ENCODE assay signal across 32 cellular contexts in genomic region chr3:33860355-33861047, GRCh38.
"Had no signal": no experiment of that assay in that cellular context is flagged by ENCODE, and none has a peak within 500 bp of the region (broad histone marks: within the 10 kb centered on the region; RNA-seq: fewer than 3 reads in every experiment).

No MANE protein-coding gene starts in this region.

- ATAC-seq: activated CD4-positive, alpha-beta T cell treated with anti-CD3 and anti-CD28 coated beads for 36 hours; activated CD8-positive, alpha-beta memory T cell treated with anti-CD3 and anti-CD28 coated beads, Interleukin-2, amount 10 ng/mL, durations not matched to agents 7 days and 5 days; activated CD8-positive, alpha-beta T cell treated with anti-CD3 and anti-CD28 coated beads, Interleukin-2, amount 10 ng/mL, durations not matched to agents 7 days and 5 days; activated naive CD8-positive, alpha-beta T cell treated with anti-CD3 and anti-CD28 coated beads, Interleukin-2, amount 50 U/mL, for 24 hours; body of pancreas; esophagus mucosa had no signal

- H3K27ac Mint-ChIP-seq: activated CD4-positive, alpha-beta memory T cell treated with anti-CD3 and anti-CD28 coated beads for 36 hours; activated CD4-positive, alpha-beta T cell treated with anti-CD3 and anti-CD28 coated beads for 36 hours; activated CD4-positive, alpha-beta T cell treated with anti-CD3 and anti-CD28 coated beads, Interleukin-2, amount 10 ng/mL, durations not matched to agents 24 days and 14 days; activated CD8-positive, alpha-beta memory T cell treated with anti-CD3 and anti-CD28 coated beads, Interleukin-2, amount 10 ng/mL, durations not matched to agents 7 days and 5 days; activated CD8-positive, alpha-beta T cell treated with anti-CD3 and anti-CD28 coated beads, Interleukin-2, amount 10 ng/mL, durations not matched to agents 7 days and 5 days; activated naive CD4-positive, alpha-beta T cell treated with anti-CD3 and anti-CD28 coated beads for 36 hours; activated naive CD4-positive, alpha-beta T cell treated with anti-CD3 and anti-CD28 coated beads, Interleukin-2, amount 50 U/mL, for 24 hours; activated naive CD8-positive, alpha-beta T cell treated with anti-CD3 and anti-CD28 coated beads for 36 hours; activated naive CD8-positive, alpha-beta T cell treated with anti-CD3 and anti-CD28 coated beads, Interleukin-2, amount 50 U/mL, for 24 hours; activated T-helper 1 cell treated with anti-CD3 and anti-CD28 coated beads, Interleukin-12 subunit alpha, Interleukin-12 subunit beta, Interleukin-2, Interleukin-4 antibody, amounts not matched to agents 30 ng/mL and 10 ng/mL and 1 ng/mL, durations not matched to agents 14 hours and 24 hours and 36 hours; activated T-helper 2 cell treated with anti-CD3 and anti-CD28 coated beads, Interferon-gamma antibody, Interleukin-2, Interleukin-4, amounts not matched to agents 10 μg/mL and 5 μg/mL and 100 μg/mL, durations not matched to agents 14 hours and 24 hours and 36 hours; dendritic cell treated with granulocyte-macrophage colony-stimulating factor and Interleukin-4, amounts not matched to agents 40 ng/mL and 50 ng/mL, for 4 days; endodermal cell had no signal

- H3K27ac ChIP-seq: adrenal gland, body of pancreas, coronary artery, dorsolateral prefrontal cortex had no signal

- H3K4me3 Mint-ChIP-seq: activated CD4-positive, alpha-beta memory T cell treated with anti-CD3 and anti-CD28 coated beads for 36 hours; activated CD4-positive, alpha-beta T cell treated with anti-CD3 and anti-CD28 coated beads for 36 hours; activated CD4-positive, alpha-beta T cell treated with anti-CD3 and anti-CD28 coated beads, Interleukin-2, amount 10 ng/mL, durations not matched to agents 24 days and 14 days; activated CD8-positive, alpha-beta memory T cell treated with anti-CD3 and anti-CD28 coated beads, Interleukin-2, amount 10 ng/mL, durations not matched to agents 7 days and 5 days; activated CD8-positive, alpha-beta T cell treated with anti-CD3 and anti-CD28 coated beads, Interleukin-2, amount 10 ng/mL, durations not matched to agents 7 days and 5 days; activated naive CD4-positive, alpha-beta T cell treated with anti-CD3 and anti-CD28 coated beads for 36 hours; activated naive CD4-positive, alpha-beta T cell treated with anti-CD3 and anti-CD28 coated beads, Interleukin-2, amount 50 U/mL, for 24 hours; activated naive CD8-positive, alpha-beta T cell treated with anti-CD3 and anti-CD28 coated beads for 36 hours; activated naive CD8-positive, alpha-beta T cell treated with anti-CD3 and anti-CD28 coated beads, Interleukin-2, amount 50 U/mL, for 24 hours; activated T-helper 1 cell treated with anti-CD3 and anti-CD28 coated beads, Interleukin-12 subunit alpha, Interleukin-12 subunit beta, Interleukin-2, Interleukin-4 antibody, amounts not matched to agents 30 ng/mL and 10 ng/mL and 1 ng/mL, durations not matched to agents 14 hours and 24 hours and 36 hours; central memory CD8-positive, alpha-beta T cell; dendritic cell treated with granulocyte-macrophage colony-stimulating factor and Interleukin-4, amounts not matched to agents 40 ng/mL and 50 ng/mL, for 4 days; endodermal cell had no signal

- H3K9me3 ChIP-seq: adrenal gland, body of pancreas had no signal

- DNase-seq: activated CD4-positive, alpha-beta memory T cell treated with anti-CD3 and anti-CD28 coated beads for 36 hours; activated CD4-positive, alpha-beta T cell treated with anti-CD3 and anti-CD28 coated beads for 36 hours; activated CD4-positive, alpha-beta T cell treated with anti-CD3 and anti-CD28 coated beads, Interleukin-2, amount 10 ng/mL, durations not matched to agents 24 days and 14 days; activated CD4-positive, CD25-positive, alpha-beta regulatory T cell; activated CD4-positive, CD25-positive, alpha-beta regulatory T cell treated with anti-CD3 and anti-CD28 coated beads, Interleukin-2, amount 50 U/mL, for 72 hours; activated CD8-positive, alpha-beta memory T cell treated with anti-CD3 and anti-CD28 coated beads, Interleukin-2, amount 10 ng/mL, durations not matched to agents 7 days and 5 days; activated CD8-positive, alpha-beta memory T cell treated with anti-CD3 and anti-CD28 coated beads, Interleukin-2, amount 50 U/mL, for 4 hours; activated CD8-positive, alpha-beta T cell treated with anti-CD3 and anti-CD28 coated beads, Interleukin-2, amount 10 ng/mL, durations not matched to agents 7 days and 5 days; activated effector memory CD4-positive, alpha-beta T cell treated with anti-CD3 and anti-CD28 coated beads, Interleukin-2, amount 50 U/mL, for 16 hours; activated naive CD4-positive, alpha-beta T cell treated with anti-CD3 and anti-CD28 coated beads for 36 hours; activated naive CD8-positive, alpha-beta T cell treated with anti-CD3 and anti-CD28 coated beads for 36 hours; activated naive CD8-positive, alpha-beta T cell treated with anti-CD3 and anti-CD28 coated beads, Interleukin-2, amount 50 U/mL, for 24 hours; activated T-cell treated with anti-CD3 and anti-CD28 coated beads, Interleukin-2, amount 50 U/mL, for 1 hour; activated T-cell treated with anti-CD3 and anti-CD28 coated beads, Interleukin-2, amount 50 U/mL, for 48 hours; adrenal gland; amygdala; aorta; body of pancreas; dorsolateral prefrontal cortex; effector memory CD4-positive, alpha-beta T cell; endodermal cell; foreskin fibroblast; head of caudate nucleus; T-helper 2 cell had no signal

- FAIRE-seq: frontal cortex had no signal

- H3K4me3 ChIP-seq: adrenal gland, body of pancreas, coronary artery, dorsolateral prefrontal cortex had no signal

- H3K27me3 Mint-ChIP-seq: activated CD4-positive, alpha-beta memory T cell treated with anti-CD3 and anti-CD28 coated beads for 36 hours; activated CD4-positive, alpha-beta T cell treated with anti-CD3 and anti-CD28 coated beads for 36 hours; activated CD4-positive, alpha-beta T cell treated with anti-CD3 and anti-CD28 coated beads, Interleukin-2, amount 10 ng/mL, durations not matched to agents 24 days and 14 days; activated CD8-positive, alpha-beta memory T cell treated with anti-CD3 and anti-CD28 coated beads, Interleukin-2, amount 10 ng/mL, durations not matched to agents 7 days and 5 days; activated naive CD4-positive, alpha-beta T cell treated with anti-CD3 and anti-CD28 coated beads, Interleukin-2, amount 50 U/mL, for 24 hours; activated naive CD8-positive, alpha-beta T cell treated with anti-CD3 and anti-CD28 coated beads for 36 hours; activated naive CD8-positive, alpha-beta T cell treated with anti-CD3 and anti-CD28 coated beads, Interleukin-2, amount 50 U/mL, for 24 hours; central memory CD8-positive, alpha-beta T cell; dendritic cell treated with granulocyte-macrophage colony-stimulating factor and Interleukin-4, amounts not matched to agents 40 ng/mL and 50 ng/mL, for 4 days had no signal

- H3K9me3 Mint-ChIP-seq: activated CD4-positive, alpha-beta memory T cell treated with anti-CD3 and anti-CD28 coated beads for 36 hours; activated CD4-positive, alpha-beta T cell treated with anti-CD3 and anti-CD28 coated beads, Interleukin-2, amount 10 ng/mL, durations not matched to agents 24 days and 14 days; activated naive CD4-positive, alpha-beta T cell treated with anti-CD3 and anti-CD28 coated beads for 36 hours; activated naive CD4-positive, alpha-beta T cell treated with anti-CD3 and anti-CD28 coated beads, Interleukin-2, amount 50 U/mL, for 24 hours; activated naive CD8-positive, alpha-beta T cell treated with anti-CD3 and anti-CD28 coated beads for 36 hours; activated naive CD8-positive, alpha-beta T cell treated with anti-CD3 and anti-CD28 coated beads, Interleukin-2, amount 50 U/mL, for 24 hours; activated T-helper 1 cell treated with anti-CD3 and anti-CD28 coated beads, Interleukin-12 subunit alpha, Interleukin-12 subunit beta, Interleukin-2, Interleukin-4 antibody, amounts not matched to agents 30 ng/mL and 10 ng/mL and 1 ng/mL, durations not matched to agents 14 hours and 24 hours and 36 hours; activated T-helper 2 cell treated with anti-CD3 and anti-CD28 coated beads, Interferon-gamma antibody, Interleukin-2, Interleukin-4, amounts not matched to agents 10 μg/mL and 5 μg/mL and 100 μg/mL, durations not matched to agents 14 hours and 24 hours and 36 hours; central memory CD8-positive, alpha-beta T cell; dendritic cell treated with granulocyte-macrophage colony-stimulating factor and Interleukin-4, amounts not matched to agents 40 ng/mL and 50 ng/mL, for 4 days; endodermal cell had no signal

- H3K4me1 Mint-ChIP-seq: endodermal cell had no signal

- H3K27me3 ChIP-seq: adrenal gland, body of pancreas, dorsolateral prefrontal cortex had no signal
